ENCODE assay signal across 9 cellular contexts in genomic region chr16:9094008-9094846, GRCh38. TPM values are rescaled to one million over a fixed set of nuclear protein-coding genes. Genes with fewer than 3 reads are reported as not detected.
DNase-seq lines count a peak whose midpoint lies in the region; ATAC-seq and TF ChIP-seq lines count a peak whose summit lies in the region.
"Had no signal": no experiment of that assay in that cellular context is flagged by ENCODE, and none has a peak within 500 bp of the region (broad histone marks: within the 10 kb centered on the region; RNA-seq: fewer than 3 reads in every experiment).

No MANE protein-coding gene starts in this region.

- H3K9me3 ChIP-seq in left ventricle myocardium inferior (replicated peaks) = no peaks in the 10 kb centered on the region
- H3K9me3 ChIP-seq in vagina = no peaks in the 10 kb centered on the region

- H3K27ac Mint-ChIP-seq in memory B cell = peak overlapping the region; percentile 79

- in situ Hi-C loops in astrocyte of the spinal cord (cut with HindIII; ENCODE audit: low sequenced_read_pairs) = no loop called here

- no peaks in the 10 kb centered on the region for H3K9me3 Mint-ChIP-seq in memory B cell

- H3K36me3 ChIP-seq in left ventricle myocardium inferior = peaks cover 10% of the 10 kb centered on the region
- H3K36me3 ChIP-seq in vagina = peaks cover 0 to 24% of the 10 kb centered on the region in 2 donors

- peaks cover 90% of the 10 kb centered on the region for H3K4me1 ChIP-seq in left ventricle myocardium inferior
- H3K4me1 ChIP-seq in vagina = peaks cover 74% of the 10 kb centered on the region

- no peaks in the 10 kb centered on the region for H3K27me3 Mint-ChIP-seq in memory B cell

- peaks cover 52% of the 10 kb centered on the region for H3K4me1 Mint-ChIP-seq in memory B cell

- DNase-seq in left ventricle myocardium inferior (no peak), Right ventricle myocardium inferior (ENCODE audit: missing footprints) (no peak), astrocyte of the spinal cord (ENCODE audit: low read depth, low spot score) (no peak), memory B cell (ENCODE audit: low spot score in 2 of 2) (no peak), vagina (ENCODE audit: extremely low spot score in 2 of 2) (no peak), cerebellar cortex (ENCODE audit: low spot score) (no peak)
- DNase-seq: effector CD8-positive, alpha-beta T cell had no signal

- peak overlapping the region; percentile 100 for H3K4me3 Mint-ChIP-seq in memory B cell

- TF ChIP-seq CTCF in left ventricle myocardium inferior (IDR thresholded peaks at IDR 0.05; ENCODE audit: borderline replicate concordance) (no peak), astrocyte of the spinal cord (IDR thresholded peaks at IDR 0.05; ENCODE audit: low read depth, low read length) (no peak), vagina (IDR thresholded peaks at IDR 0.05) (no peak)

- H3K4me3 ChIP-seq in left ventricle myocardium inferior = peak overlapping the region; percentile 94
- H3K4me3 ChIP-seq in astrocyte of the spinal cord (ENCODE audit: low read depth, low read length) = peak overlapping the region; percentile 94
- peak overlapping the region; percentile 70 to 98 for H3K4me3 ChIP-seq in vagina

- no peaks in the 10 kb centered on the region for H3K27me3 ChIP-seq in left ventricle myocardium inferior (ENCODE audit: low read depth)
- no peaks in the 10 kb centered on the region for H3K27me3 ChIP-seq in vagina

- peaks cover 33% of the 10 kb centered on the region for H3K36me3 Mint-ChIP-seq in memory B cell

- intact Hi-C loops in left ventricle myocardium inferior (cut with micrococcal nuclease) = loop anchor here (10.0 kb wide), 1 partner anchor 139 kb away; no protein-coding TSS in a partner anchor
- intact Hi-C loops in Right ventricle myocardium inferior (cut with DNase I) = loop anchor here (5.0 kb wide), 2 partner anchors 47 to 132 kb away; partner anchors contain the start of gene USP7
- intact Hi-C loops in vagina (cut with DNase I) = loop anchor here (5.0 kb wide), 2 partner anchors 47 to 132 kb away; partner anchors contain the start of gene USP7

- no peak for ATAC-seq in Right ventricle myocardium inferior
- ATAC-seq in memory B cell (ENCODE audit: low read depth) = no peak
- ATAC-seq in GM19397 (IDR thresholded peaks at IDR 0.05; ENCODE audit: unreplicated experiment) = no peak
- ATAC-seq in HG02610 (IDR thresholded peaks at IDR 0.05; ENCODE audit: unreplicated experiment) = no peak

- H3K27ac ChIP-seq in left ventricle myocardium inferior (replicated peaks) = peak overlapping the region; percentile 100
- peak overlapping the region; percentile 100 for H3K27ac ChIP-seq in vagina

- no peak for TF ChIP-seq POLR2A in vagina (IDR thresholded peaks at IDR 0.05)

RNA-seq across cellular contexts. Expression of gene HAPSTR1, which starts 2.8 kb away (rescaled TPM):
- 52.3 TPM for total RNA-seq in left ventricle myocardium inferior
- 52.5 TPM for total RNA-seq in Right ventricle myocardium inferior
- total RNA-seq in vagina = 33.6 TPM
